Comparison of ENCODE assay signal across 8 cellular contexts in the genomic region with DNA sequence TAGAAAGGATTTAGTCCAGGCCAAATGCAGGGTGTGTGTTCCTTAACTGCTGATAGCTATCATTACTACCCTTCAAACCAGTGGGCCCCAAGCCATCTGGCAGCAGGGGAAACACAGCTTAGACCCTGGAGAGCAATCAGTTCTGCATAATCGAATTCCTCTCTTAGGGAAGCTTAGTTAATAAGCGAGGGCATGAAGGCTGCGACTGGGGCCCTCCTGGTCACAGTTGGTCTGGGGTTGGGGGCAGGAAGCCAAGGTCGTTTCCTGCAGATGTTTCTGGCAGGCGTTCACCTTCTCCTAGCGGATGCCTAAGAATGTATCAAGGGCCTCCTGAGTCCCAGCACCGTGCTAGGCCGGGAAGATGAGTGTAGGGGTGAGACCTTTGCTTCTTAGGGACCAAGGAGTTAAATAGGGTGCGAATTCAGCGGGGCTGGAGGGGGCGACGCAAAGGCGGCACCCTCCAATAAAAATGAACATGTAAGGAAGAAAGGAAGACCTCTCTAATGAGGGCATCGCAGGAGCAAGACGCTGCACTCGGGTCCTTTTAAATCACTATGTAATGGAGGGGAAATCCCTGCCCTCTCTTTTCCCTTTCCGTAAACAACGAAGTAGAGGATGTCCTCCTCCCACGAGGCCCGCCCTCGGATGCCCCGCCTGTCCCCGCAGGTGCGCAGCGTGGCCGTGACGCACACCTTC. TPM values are rescaled to one million over a fixed set of nuclear protein-coding genes. Genes with fewer than 3 reads are reported as not detected.
DNase-seq lines count a peak whose midpoint lies in the region; ATAC-seq and TF ChIP-seq lines count a peak whose summit lies in the region.

No MANE protein-coding gene starts in this region.

- intact Hi-C loops in lower leg skin (cut with DNase I; ENCODE audit: low total_unique reads) = loop anchor here (5.0 to 10.0 kb wide), 2 partner anchors 187 to 1285 kb away; a partner anchor contains a TSS

- peak; percentile 82 to 96 (median 90) for DNase-seq in T-helper 2 cell
- peak in 12 of 61 donors; percentile 4 to 81 (median 55) for DNase-seq in caudate nucleus (lab: John Stamatoyannopoulos, UW)
- DNase-seq in lower leg skin (ENCODE audit: low spot score in 2 of 2) = peak; percentile 75 to 95
- DNase-seq in stimulated activated CD8-positive, alpha-beta memory T cell treated with anti-CD3 and anti-CD28 coated beads, Interleukin-12 subunit alpha, Interleukin-12 subunit beta, amount 100 ng/mL, for 4 hours (ENCODE audit: low read depth) = peak; percentile 80
- DNase-seq in superior temporal gyrus (ENCODE audit: extremely low spot score) = no peak

- H3K4me3 ChIP-seq in GM12875 (ENCODE audit: low read depth, low read length) (peak overlapping the region; percentile 53), lower leg skin (ENCODE audit: low read depth, poor library complexity, severe bottlenecking) (peak overlapping the region; percentile 45)

- WGBS in lower leg skin, 2 donors = 0 to 1% methylated on average over 22 to 27 of the region's 27 CpGs

- no peak for TF ChIP-seq CTCF in GM12875 (IDR thresholded peaks at IDR 0.05; ENCODE audit: borderline replicate concordance, insufficient read depth, low read depth, low read length)
- TF ChIP-seq CTCF in lower leg skin (IDR thresholded peaks at IDR 0.05) = no peak

- ATAC-seq in HG03097 (IDR thresholded peaks at IDR 0.05; ENCODE audit: low FRiP score, unreplicated experiment) (peak; percentile 7), HG03439 (IDR thresholded peaks at IDR 0.05; ENCODE audit: unreplicated experiment) (no peak)

- no peak for TF ChIP-seq POLR2A in lower leg skin (IDR thresholded peaks at IDR 0.05)

- H3K27ac ChIP-seq in caudate nucleus (ENCODE audit: low read depth, low read length) = peak overlapping the region; percentile 97

RNA-seq across cellular contexts. Expression of a gene that starts 16.5 kb away (rescaled TPM):
- total RNA-seq in lower leg skin = 100 to 1,000 TPM in 1 of 4 donors, 10 to 100 TPM in 3; 47.8 to 112 (median 73.2) TPM

RNA-seq across cellular contexts. Expression of a gene that starts 27.3 kb away (rescaled TPM):
- total RNA-seq in lower leg skin = not detected
